17 cellular contexts compared by ENCODE assay signal in the genomic region with DNA sequence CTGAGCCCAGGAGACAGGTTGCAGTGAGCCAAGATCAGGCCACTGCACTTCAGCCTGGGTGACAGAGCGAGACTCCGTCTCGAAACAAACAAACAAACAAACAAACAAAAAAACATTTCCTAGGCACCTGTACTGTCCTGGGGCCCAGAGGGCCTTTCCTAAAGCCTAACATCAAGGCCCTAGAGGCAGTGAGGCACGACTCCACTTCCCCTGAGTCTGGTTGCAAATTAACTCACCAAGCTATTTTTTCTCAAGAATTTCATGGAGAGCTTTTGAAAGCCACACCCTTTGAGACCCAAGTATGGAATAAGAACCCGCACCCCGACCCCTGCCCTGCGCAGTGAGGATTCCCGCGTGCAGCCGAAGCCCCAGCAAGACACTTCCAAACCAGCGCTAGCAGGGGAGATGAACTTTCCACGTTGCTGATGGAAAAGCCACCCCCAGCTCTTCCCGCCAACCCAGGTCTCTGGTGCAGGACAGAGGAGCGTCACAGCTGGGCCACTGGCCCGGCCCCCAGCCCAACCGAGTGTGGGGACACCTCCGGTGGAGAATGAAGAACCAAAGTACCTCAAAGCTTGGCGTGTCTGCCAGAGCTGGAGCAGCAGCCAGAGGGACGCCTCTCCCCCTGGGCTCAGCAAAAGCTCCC. TPM values are rescaled to one million over a fixed set of nuclear protein-coding genes. Genes with fewer than 3 reads are reported as not detected.
"Had no signal": no experiment of that assay in that cellular context is flagged by ENCODE, and none has a peak within 500 bp of the region (broad histone marks: within the 10 kb centered on the region; RNA-seq: fewer than 3 reads in every experiment).

No MANE protein-coding gene starts in this region.

- H3K4me3 ChIP-seq: breast epithelium, esophagus squamous epithelium, left ventricle myocardium inferior had no signal

- H3K4me1 Mint-ChIP-seq: activated CD8-positive, alpha-beta memory T cell treated with anti-CD3 and anti-CD28 coated beads, Interleukin-2, amount 10 ng/mL, durations not matched to agents 7 days and 5 days; activated naive CD8-positive, alpha-beta T cell treated with anti-CD3 and anti-CD28 coated beads, Interleukin-2, amount 10 ng/mL, durations not matched to agents 7 days and 5 days had no signal

- H3K4me1 ChIP-seq: breast epithelium, esophagus squamous epithelium, foreskin keratinocyte had no signal

- H3K27ac ChIP-seq: breast epithelium, esophagus squamous epithelium, foreskin keratinocyte, left ventricle myocardium inferior had no signal

- H3K36me3 ChIP-seq: breast epithelium, esophagus squamous epithelium, left ventricle myocardium inferior had no signal

- DNase-seq: activated CD4-positive, alpha-beta T cell treated with anti-CD3 and anti-CD28 coated beads, Interleukin-2, amount 50 U/mL, for 48 hours; activated CD4-positive, CD25-positive, alpha-beta regulatory T cell treated with anti-CD3 and anti-CD28 coated beads, Interleukin-2, amount 50 U/mL, for 72 hours; activated CD8-positive, alpha-beta memory T cell treated with anti-CD3 and anti-CD28 coated beads, Interleukin-2, amount 10 ng/mL, durations not matched to agents 7 days and 5 days; activated naive CD8-positive, alpha-beta T cell treated with anti-CD3 and anti-CD28 coated beads, Interleukin-2, amount 10 ng/mL, durations not matched to agents 7 days and 5 days; activated T-cell treated with anti-CD3 and anti-CD28 coated beads, Interleukin-2, amount 50 U/mL, for 24 hours; anterior cingulate cortex; esophagus squamous epithelium; foreskin keratinocyte; left ventricle myocardium inferior; mesenchymal stem cell; stimulated activated CD4-positive, alpha-beta T cell treated with anti-CD3 and anti-CD28 coated beads, Interleukin-2, amount 100 ng/mL, for 24 hours; stimulated activated naive B cell treated with anti-CD40 and anti-IgM and Interleukin-4, amounts not matched to agents 10 μg/mL and 1 μg/mL and 100 μg/mL, for 72 hours; T-helper 9 cell had no signal

- H3K27me3 Mint-ChIP-seq: activated CD8-positive, alpha-beta memory T cell treated with anti-CD3 and anti-CD28 coated beads, Interleukin-2, amount 10 ng/mL, durations not matched to agents 7 days and 5 days; activated T-cell treated with anti-CD3 and anti-CD28 coated beads, Interleukin-2, amount 50 U/mL, for 24 hours; type B pancreatic cell had no signal

- H3K4me3 Mint-ChIP-seq: activated CD8-positive, alpha-beta memory T cell treated with anti-CD3 and anti-CD28 coated beads, Interleukin-2, amount 10 ng/mL, durations not matched to agents 7 days and 5 days; activated naive CD8-positive, alpha-beta T cell treated with anti-CD3 and anti-CD28 coated beads, Interleukin-2, amount 10 ng/mL, durations not matched to agents 7 days and 5 days; activated T-cell treated with anti-CD3 and anti-CD28 coated beads, Interleukin-2, amount 50 U/mL, for 24 hours; stimulated activated naive B cell treated with anti-CD40 and anti-IgM and Interleukin-4, amounts not matched to agents 10 μg/mL and 1 μg/mL and 100 μg/mL, for 72 hours; type B pancreatic cell had no signal

- H3K27ac Mint-ChIP-seq: activated CD8-positive, alpha-beta memory T cell treated with anti-CD3 and anti-CD28 coated beads, Interleukin-2, amount 10 ng/mL, durations not matched to agents 7 days and 5 days; activated naive CD8-positive, alpha-beta T cell treated with anti-CD3 and anti-CD28 coated beads, Interleukin-2, amount 10 ng/mL, durations not matched to agents 7 days and 5 days; activated T-cell treated with anti-CD3 and anti-CD28 coated beads, Interleukin-2, amount 50 U/mL, for 24 hours; stimulated activated naive B cell treated with anti-CD40 and anti-IgM and Interleukin-4, amounts not matched to agents 10 μg/mL and 1 μg/mL and 100 μg/mL, for 72 hours; type B pancreatic cell had no signal

- H3K9me3 Mint-ChIP-seq: activated naive CD8-positive, alpha-beta T cell treated with anti-CD3 and anti-CD28 coated beads, Interleukin-2, amount 10 ng/mL, durations not matched to agents 7 days and 5 days; activated T-cell treated with anti-CD3 and anti-CD28 coated beads, Interleukin-2, amount 50 U/mL, for 24 hours; stimulated activated naive B cell treated with anti-CD40 and anti-IgM and Interleukin-4, amounts not matched to agents 10 μg/mL and 1 μg/mL and 100 μg/mL, for 72 hours; type B pancreatic cell had no signal

- H3K36me3 Mint-ChIP-seq: activated CD8-positive, alpha-beta memory T cell treated with anti-CD3 and anti-CD28 coated beads, Interleukin-2, amount 10 ng/mL, durations not matched to agents 7 days and 5 days; activated naive CD8-positive, alpha-beta T cell treated with anti-CD3 and anti-CD28 coated beads, Interleukin-2, amount 10 ng/mL, durations not matched to agents 7 days and 5 days; type B pancreatic cell had no signal

- H3K27me3 ChIP-seq: breast epithelium, esophagus squamous epithelium had no signal

- H3K9me3 ChIP-seq: breast epithelium, esophagus squamous epithelium, left ventricle myocardium inferior had no signal

- ATAC-seq: activated CD8-positive, alpha-beta memory T cell treated with anti-CD3 and anti-CD28 coated beads, Interleukin-2, amount 10 ng/mL, durations not matched to agents 7 days and 5 days; foreskin keratinocyte; sciatic nerve had no signal

RNA-seq across cellular contexts. Expression of a gene that starts 1.2 kb away (rescaled TPM):
- total RNA-seq: activated naive CD8-positive, alpha-beta T cell treated with anti-CD3 and anti-CD28 coated beads, Interleukin-2, amount 10 ng/mL, durations not matched to agents 7 days and 5 days had no signal

RNA-seq across cellular contexts. Expression of a gene that starts 39.4 kb away (rescaled TPM):
- total RNA-seq: subcutaneous adipose tissue had no signal
